29 cellular contexts compared by ENCODE assay signal in the genomic region with DNA sequence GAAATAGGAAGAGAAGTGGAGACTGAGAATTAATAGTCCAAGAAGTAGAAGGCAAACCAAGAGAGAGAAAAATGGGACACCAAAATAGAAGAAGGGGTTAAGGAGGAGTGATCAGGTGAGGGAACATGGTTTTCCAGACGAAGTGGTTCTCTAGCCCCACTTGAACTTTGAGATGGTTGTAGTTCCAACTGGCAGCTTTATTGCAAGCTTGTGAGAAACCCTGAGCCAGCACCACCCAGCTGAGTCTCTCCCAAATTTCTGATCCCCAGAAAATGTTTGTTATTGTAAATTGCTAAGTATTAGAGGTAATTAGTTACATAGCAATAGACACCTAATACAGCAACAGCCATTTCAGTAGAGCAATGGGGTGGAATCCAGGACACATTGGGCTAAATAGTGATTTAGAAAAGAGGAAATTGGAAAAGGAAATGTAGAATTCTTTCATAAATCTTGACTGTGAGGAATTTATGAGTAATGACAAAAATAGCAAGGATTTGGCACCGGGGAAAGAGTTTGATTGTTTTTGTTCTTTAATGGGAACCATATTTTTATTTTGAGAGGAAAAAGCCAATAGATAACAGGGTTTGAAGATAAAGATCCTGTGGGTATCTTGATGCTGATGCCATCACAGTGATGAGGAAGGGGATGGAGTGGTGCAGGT.
DNase-seq lines count a peak whose midpoint lies in the region; ATAC-seq and TF ChIP-seq lines count a peak whose summit lies in the region.
"Had no signal": no experiment of that assay in that cellular context is flagged by ENCODE, and none has a peak within 500 bp of the region (broad histone marks: within the 10 kb centered on the region; RNA-seq: fewer than 3 reads in every experiment).

No MANE protein-coding gene starts in this region.

- no peaks in the 10 kb centered on the region for H3K27me3 ChIP-seq in body of pancreas
- H3K27me3 ChIP-seq: adrenal gland, brain microvascular endothelial cell, esophagus muscularis mucosa, left lung, right atrium auricular region, tibial artery, vagina had no signal

- intact Hi-C loops in body of pancreas (cut with DNase I), result no loop called here

- no peak for TF ChIP-seq POLR2A in body of pancreas (IDR thresholded peaks at IDR 0.05)

- no peaks in the 10 kb centered on the region for H3K4me1 ChIP-seq in body of pancreas
- H3K4me1 ChIP-seq: A549, adrenal gland, esophagus muscularis mucosa, left lung, right atrium auricular region, spleen, tibial artery, vagina had no signal

- no peak for ATAC-seq in GM18519 (IDR thresholded peaks at IDR 0.05; ENCODE audit: low FRiP score, unreplicated experiment)
- no peak for ATAC-seq in GM19455 (IDR thresholded peaks at IDR 0.05; ENCODE audit: unreplicated experiment)
- ATAC-seq in body of pancreas, result no peak
- ATAC-seq: left lung; Right ventricle myocardium inferior; stimulated activated naive CD8-positive, alpha-beta T cell treated with anti-CD3 and anti-CD28 coated beads, Interleukin-15, amount 100 ng/mL, for 72 hours had no signal

- DNase-seq in AG08396 (ENCODE audit: low spot score), result peak; percentile 12
- DNase-seq in HCEC 1CT, result peak; percentile 56
- peak; percentile 78 for DNase-seq in fibroblast of gingiva (ENCODE audit: low read depth)
- peak; percentile 8 for DNase-seq in non-pigmented ciliary epithelial cell (ENCODE audit: low read depth)
- no peak for DNase-seq in body of pancreas
- DNase-seq in KG1 (lab: John Stamatoyannopoulos, UW), result no peak
- DNase-seq: activated CD4-positive, alpha-beta T cell treated with anti-CD3 and anti-CD28 coated beads, Interleukin-2, amount 50 U/mL, for 48 hours; activated CD4-positive, CD25-positive, alpha-beta regulatory T cell treated with anti-CD3 and anti-CD28 coated beads, Interleukin-2, amount 50 U/mL, for 72 hours; activated T-cell treated with anti-CD3 and anti-CD28 coated beads, Interleukin-2, amount 50 U/mL, for 48 hours; adrenal gland; C1 segment of cervical spinal cord; cerebellar nuclear complex; DMS53; GF-D8; Karpas-422; left lung; MV-4-11; NCI-H1436 treated with DMSO at 0.1 percent for 48 hours; spleen; stimulated activated naive CD8-positive, alpha-beta T cell treated with anti-CD3 and anti-CD28 coated beads, Interleukin-15, amount 100 ng/mL, for 72 hours; tibial artery had no signal

- no peaks in the 10 kb centered on the region for H3K9me3 ChIP-seq in body of pancreas
- H3K9me3 ChIP-seq: A549, adrenal gland, esophagus muscularis mucosa, left lung, right atrium auricular region, spleen, tibial artery, vagina had no signal

- no peaks in the 10 kb centered on the region for H3K36me3 ChIP-seq in body of pancreas (replicated peaks in 1 of 2; ENCODE audit: insufficient read depth in 1 of 2, low read depth in 2 of 2)
- H3K36me3 ChIP-seq: adrenal gland, brain microvascular endothelial cell, esophagus muscularis mucosa, left lung, right atrium auricular region, spleen, tibial artery, vagina had no signal

- no peak overlapping the region for H3K27ac ChIP-seq in body of pancreas
- H3K27ac ChIP-seq: A549, adrenal gland, brain microvascular endothelial cell, esophagus muscularis mucosa, left lung, right atrium auricular region, spleen, tibial artery, vagina had no signal

- TF ChIP-seq CTCF in body of pancreas (IDR thresholded peaks at IDR 0.05), result no peak

- 47 to 53% methylated on average over 2 of the region's 2 CpGs for WGBS in body of pancreas, 2 donors

- no peak overlapping the region for H3K4me3 ChIP-seq in body of pancreas
- H3K4me3 ChIP-seq: A549, adrenal gland, esophagus muscularis mucosa, left lung, right atrium auricular region, spleen, tibial artery, vagina had no signal

Comparison
In these comparisons a context has a peak if more than half of its experiments do, and no peak if none do; other contexts are left out.
1. DNase-seq: peak in AG08396 (single experiment), HCEC 1CT (single experiment), fibroblast of gingiva (single experiment) and non-pigmented ciliary epithelial cell (single experiment); none in body of pancreas (0 of 4) and KG1 (single experiment).